In genomic region chr1:70043806-70044205, GRCh38 we compare ENCODE assay signal across 13 cellular contexts.
DNase-seq lines count a peak whose midpoint lies in the region; ATAC-seq and TF ChIP-seq lines count a peak whose summit lies in the region.
"Had no signal": no experiment of that assay in that cellular context is flagged by ENCODE, and none has a peak within 500 bp of the region (broad histone marks: within the 10 kb centered on the region; RNA-seq: fewer than 3 reads in every experiment).

No MANE protein-coding gene starts in this region.

- POLR2A ChIA-PET in AG04450 (lab: Yijun Ruan, JAX), result interaction anchor here (1.2 kb wide), 1 partner anchor 47 kb away, joined by 3 read pairs; no protein-coding TSS in a partner anchor
- POLR2A ChIA-PET in WTC11 (lab: Charles Lee), result no interaction called here

- H3K27me3 Mint-ChIP-seq in WTC11 (ENCODE audit: low read depth) (no peaks in the 10 kb centered on the region; the same call in 1 of the 2 replicates), T-helper 17 cell (peaks cover 6% of the 10 kb centered on the region)

- peaks cover 7% of the 10 kb centered on the region for H3K9me3 Mint-ChIP-seq in WTC11
- H3K9me3 Mint-ChIP-seq: CD8-positive, alpha-beta T cell had no signal

- H3K27ac Mint-ChIP-seq in WTC11 (no peak overlapping the region), T-helper 17 cell (no peak overlapping the region)
- H3K27ac Mint-ChIP-seq: CD8-positive, alpha-beta T cell had no signal

- H3K4me1 ChIP-seq in foreskin keratinocyte, result peaks cover 13% of the 10 kb centered on the region

- peak; percentile 52 for ATAC-seq in WTC11
- ATAC-seq in foreskin keratinocyte, result peak; percentile 74
- no peak for ATAC-seq in T-helper 17 cell
- no peak for ATAC-seq in HG03439 (IDR thresholded peaks at IDR 0.05; ENCODE audit: unreplicated experiment)
- ATAC-seq: CD8-positive, alpha-beta T cell; sciatic nerve had no signal

- no peaks in the 10 kb centered on the region for H3K27me3 ChIP-seq in AG04450 (ENCODE audit: control insufficient read depth, insufficient read depth, low read length)
- H3K27me3 ChIP-seq in foreskin keratinocyte, result no peaks in the 10 kb centered on the region

- TF ChIP-seq CTCF in AG04450 (IDR thresholded peaks at IDR 0.05; ENCODE audit: low read depth, low read length) (no peak), WTC11 (IDR thresholded peaks at IDR 0.05) (no peak), foreskin keratinocyte (conservative IDR thresholded peaks at IDR 0.05) (no peak)

- H3K4me3 ChIP-seq in AG04450 (ENCODE audit: low read depth, low read length), result no peak overlapping the region

- DNase-seq in AG04450 (ENCODE audit: low read depth, low spot score), result peak; percentile 50
- DNase-seq in HCEC 1CT, result peak; percentile 76
- no peak for DNase-seq in WTC11 (ENCODE audit: low spot score)
- DNase-seq in foreskin keratinocyte, result peak; percentile 86 to 94
- no peak for DNase-seq in activated CD4-positive, alpha-beta T cell treated with anti-CD3 and anti-CD28 coated beads for 48 hours
- no peak for DNase-seq in NCI-H1417 treated with DMSO at 0.1 percent for 48 hours (lab: John Stamatoyannopoulos, UW)
- DNase-seq in T-helper 17 cell, result no peak
- DNase-seq: amygdala; CD8-positive, alpha-beta T cell; KG1; NCI-H510A had no signal

- no peaks in the 10 kb centered on the region; the same call in 1 of the 2 replicates for H3K9me3 ChIP-seq in AG04450 (ENCODE audit: control insufficient read depth, insufficient read depth, low read length)
- H3K9me3 ChIP-seq in T-helper 17 cell (ENCODE audit: control insufficient read depth, low read length, poor library complexity, severe bottlenecking), result no peaks in the 10 kb centered on the region

- no peak overlapping the region for H3K27ac ChIP-seq in AG04450 (ENCODE audit: low read depth, low read length)
- H3K27ac ChIP-seq in foreskin keratinocyte, result no peak overlapping the region

- H3K4me1 Mint-ChIP-seq in WTC11 (0 out of 2 replicates have a peak, but pooled peaks cover 6% of the 10 kb centered on the region), T-helper 17 cell (no peaks in the 10 kb centered on the region)

- H3K4me3 Mint-ChIP-seq in WTC11, result no peak overlapping the region
- no peak overlapping the region for H3K4me3 Mint-ChIP-seq in T-helper 17 cell
- H3K4me3 Mint-ChIP-seq: CD8-positive, alpha-beta T cell had no signal

- H3K36me3 Mint-ChIP-seq in WTC11 (no peaks in the 10 kb centered on the region), T-helper 17 cell (ENCODE audit: low read depth) (no peaks in the 10 kb centered on the region)
- H3K36me3 Mint-ChIP-seq: CD8-positive, alpha-beta T cell had no signal

- CTCF ChIA-PET in AG04450 (lab: Charles Lee), result interaction anchor here (1.3 to 3.0 kb wide), 2 partner anchors 9 to 99 kb away, joined by 4 to 15 read pairs; no protein-coding TSS in a partner anchor
- CTCF ChIA-PET in WTC11 (lab: Charles Lee), result no interaction called here

TF ChIP-seq in WTC11, 78 proteins besides CTCF, POLR2A, EP300 and RAD21 (continues in another document):
- TF ChIP-seq, protein P1, sequence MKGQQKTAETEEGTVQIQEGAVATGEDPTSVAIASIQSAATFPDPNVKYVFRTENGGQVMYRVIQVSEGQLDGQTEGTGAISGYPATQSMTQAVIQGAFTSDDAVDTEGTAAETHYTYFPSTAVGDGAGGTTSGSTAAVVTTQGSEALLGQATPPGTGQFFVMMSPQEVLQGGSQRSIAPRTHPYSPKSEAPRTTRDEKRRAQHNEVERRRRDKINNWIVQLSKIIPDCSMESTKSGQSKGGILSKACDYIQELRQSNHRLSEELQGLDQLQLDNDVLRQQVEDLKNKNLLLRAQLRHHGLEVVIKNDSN (CRISPR knock-in tag; IDR thresholded peaks at IDR 0.05), result no peak
- no peak for TF ChIP-seq MAX (CRISPR knock-in tag; IDR thresholded peaks at IDR 0.05)
- no peak for TF ChIP-seq ZBTB21 (CRISPR knock-in tag; IDR thresholded peaks at IDR 0.05; ENCODE audit: borderline replicate concordance)
- no peak for TF ChIP-seq CREM (CRISPR knock-in tag; IDR thresholded peaks at IDR 0.05)
- TF ChIP-seq ATF2 (CRISPR knock-in tag; IDR thresholded peaks at IDR 0.05; ENCODE audit: borderline replicate concordance, low read depth), result no peak
- TF ChIP-seq ZNF219 (CRISPR knock-in tag; IDR thresholded peaks at IDR 0.05; ENCODE audit: borderline replicate concordance), result no peak
- TF ChIP-seq CREB1 (CRISPR knock-in tag; IDR thresholded peaks at IDR 0.05), result no peak
- TF ChIP-seq, protein P2, sequence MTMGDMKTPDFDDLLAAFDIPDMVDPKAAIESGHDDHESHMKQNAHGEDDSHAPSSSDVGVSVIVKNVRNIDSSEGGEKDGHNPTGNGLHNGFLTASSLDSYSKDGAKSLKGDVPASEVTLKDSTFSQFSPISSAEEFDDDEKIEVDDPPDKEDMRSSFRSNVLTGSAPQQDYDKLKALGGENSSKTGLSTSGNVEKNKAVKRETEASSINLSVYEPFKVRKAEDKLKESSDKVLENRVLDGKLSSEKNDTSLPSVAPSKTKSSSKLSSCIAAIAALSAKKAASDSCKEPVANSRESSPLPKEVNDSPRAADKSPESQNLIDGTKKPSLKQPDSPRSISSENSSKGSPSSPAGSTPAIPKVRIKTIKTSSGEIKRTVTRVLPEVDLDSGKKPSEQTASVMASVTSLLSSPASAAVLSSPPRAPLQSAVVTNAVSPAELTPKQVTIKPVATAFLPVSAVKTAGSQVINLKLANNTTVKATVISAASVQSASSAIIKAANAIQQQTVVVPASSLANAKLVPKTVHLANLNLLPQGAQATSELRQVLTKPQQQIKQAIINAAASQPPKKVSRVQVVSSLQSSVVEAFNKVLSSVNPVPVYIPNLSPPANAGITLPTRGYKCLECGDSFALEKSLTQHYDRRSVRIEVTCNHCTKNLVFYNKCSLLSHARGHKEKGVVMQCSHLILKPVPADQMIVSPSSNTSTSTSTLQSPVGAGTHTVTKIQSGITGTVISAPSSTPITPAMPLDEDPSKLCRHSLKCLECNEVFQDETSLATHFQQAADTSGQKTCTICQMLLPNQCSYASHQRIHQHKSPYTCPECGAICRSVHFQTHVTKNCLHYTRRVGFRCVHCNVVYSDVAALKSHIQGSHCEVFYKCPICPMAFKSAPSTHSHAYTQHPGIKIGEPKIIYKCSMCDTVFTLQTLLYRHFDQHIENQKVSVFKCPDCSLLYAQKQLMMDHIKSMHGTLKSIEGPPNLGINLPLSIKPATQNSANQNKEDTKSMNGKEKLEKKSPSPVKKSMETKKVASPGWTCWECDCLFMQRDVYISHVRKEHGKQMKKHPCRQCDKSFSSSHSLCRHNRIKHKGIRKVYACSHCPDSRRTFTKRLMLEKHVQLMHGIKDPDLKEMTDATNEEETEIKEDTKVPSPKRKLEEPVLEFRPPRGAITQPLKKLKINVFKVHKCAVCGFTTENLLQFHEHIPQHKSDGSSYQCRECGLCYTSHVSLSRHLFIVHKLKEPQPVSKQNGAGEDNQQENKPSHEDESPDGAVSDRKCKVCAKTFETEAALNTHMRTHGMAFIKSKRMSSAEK (CRISPR knock-in tag; IDR thresholded peaks at IDR 0.05; ENCODE audit: borderline replicate concordance), result no peak
- TF ChIP-seq HMGA2 (CRISPR knock-in tag; IDR thresholded peaks at IDR 0.05), result no peak
- no peak for TF ChIP-seq ETV6 (CRISPR knock-in tag; IDR thresholded peaks at IDR 0.05)
- TF ChIP-seq PRRX2 (CRISPR knock-in tag; IDR thresholded peaks at IDR 0.05), result no peak
- TF ChIP-seq ATF3 (CRISPR knock-in tag; conservative IDR thresholded peaks at IDR 0.05), result no peak
- TF ChIP-seq CBFB (CRISPR knock-in tag; IDR thresholded peaks at IDR 0.05; ENCODE audit: low read depth), result no peak
- no peak for TF ChIP-seq PRDM15 (CRISPR knock-in tag; IDR thresholded peaks at IDR 0.05)

Comparison
In these comparisons a context has a peak if more than half of its experiments do, and no peak if none do; other contexts are left out.
1. DNase-seq: peak in AG04450 (single experiment), HCEC 1CT (single experiment) and foreskin keratinocyte (2 of 2); none in WTC11 (single experiment), activated CD4-positive, alpha-beta T cell treated with anti-CD3 and anti-CD28 coated beads for 48 hours (single experiment), NCI-H1417 treated with DMSO at 0.1 percent for 48 hours (single experiment) and T-helper 17 cell (0 of 3).
2. ATAC-seq: peak in WTC11 (single experiment) and foreskin keratinocyte (single experiment); none in T-helper 17 cell (single experiment) and HG03439 (single experiment).